In genomic region chr3:17094551-17094950, GRCh38 we compare ENCODE assay signal across 17 cellular contexts.
DNase-seq lines count a peak whose midpoint lies in the region; ATAC-seq and TF ChIP-seq lines count a peak whose summit lies in the region.
"Had no signal": no experiment of that assay in that cellular context is flagged by ENCODE, and none has a peak within 500 bp of the region (broad histone marks: within the 10 kb centered on the region; RNA-seq: fewer than 3 reads in every experiment).

No MANE protein-coding gene starts in this region.

- no peak overlapping the region for H3K4me3 Mint-ChIP-seq in activated naive CD4-positive, alpha-beta T cell treated with anti-CD3 and anti-CD28 coated beads, Interleukin-2, amount 10 ng/mL, durations not matched to agents 7 days and 5 days
- H3K4me3 Mint-ChIP-seq in WTC11: no peak overlapping the region

- ATAC-seq in WTC11 (peak; percentile 94), psoas muscle (peak; percentile 45 to 58 (median 54))
- ATAC-seq in activated CD4-positive, CD25-positive, alpha-beta regulatory T cell treated with anti-CD3 and anti-CD28 coated beads, Interleukin-2, amount 50 U/mL, for 24 hours: no peak
- ATAC-seq: HCT116 had no signal

- H3K9me3 Mint-ChIP-seq in activated naive CD4-positive, alpha-beta T cell treated with anti-CD3 and anti-CD28 coated beads, Interleukin-2, amount 10 ng/mL, durations not matched to agents 7 days and 5 days: no peaks in the 10 kb centered on the region
- no peaks in the 10 kb centered on the region for H3K9me3 Mint-ChIP-seq in WTC11

- H3K27ac ChIP-seq in psoas muscle (peak overlapping the region; percentile 36), coronary artery (no peak overlapping the region)
- H3K27ac ChIP-seq: BLaER1 treated with 17β-estradiol and CSF1 and Interleukin-3, amounts not matched to agents 10 nM and 100 nM; PC-9; SK-N-MC had no signal

- no peaks in the 10 kb centered on the region for H3K9me3 ChIP-seq in psoas muscle
- H3K9me3 ChIP-seq: BLaER1 treated with 17β-estradiol and CSF1 and Interleukin-3, amounts not matched to agents 10 nM and 100 nM had no signal

- intact Hi-C loops in psoas muscle (cut with DNase I): loop anchor here (2.0 to 5.0 kb wide), 2 partner anchors 44 to 48 kb away; no protein-coding TSS in a partner anchor

- H3K4me3 ChIP-seq in psoas muscle: no peak overlapping the region
- no peak overlapping the region for H3K4me3 ChIP-seq in coronary artery
- H3K4me3 ChIP-seq: BLaER1 treated with 17β-estradiol and CSF1 and Interleukin-3, amounts not matched to agents 10 nM and 100 nM; PC-9; SK-N-MC had no signal

- TF ChIP-seq CTCF in WTC11 (IDR thresholded peaks at IDR 0.05): no peak
- TF ChIP-seq CTCF in psoas muscle (IDR thresholded peaks at IDR 0.05): no peak
- TF ChIP-seq CTCF in coronary artery (IDR thresholded peaks at IDR 0.05): no peak

- peak overlapping the region; percentile 15 for H3K27ac Mint-ChIP-seq in activated naive CD4-positive, alpha-beta T cell treated with anti-CD3 and anti-CD28 coated beads, Interleukin-2, amount 10 ng/mL, durations not matched to agents 7 days and 5 days
- H3K27ac Mint-ChIP-seq in WTC11: peak overlapping the region; percentile 2; the same call in 1 of the 2 replicates

- no peak for DNase-seq in activated naive CD4-positive, alpha-beta T cell treated with anti-CD3 and anti-CD28 coated beads, Interleukin-2, amount 10 ng/mL, durations not matched to agents 7 days and 5 days
- DNase-seq in activated naive CD4-positive, alpha-beta T cell (lab: John Stamatoyannopoulos, UW): no peak
- DNase-seq in WTC11 (ENCODE audit: low spot score) (peak; percentile 53), iPS-NIHi11 (ENCODE audit: low spot score) (peak; percentile 30), psoas muscle (no peak), coronary artery (ENCODE audit: low spot score) (no peak), NOMO-1 treated with DMSO at 0.1 percent for 48 hours (lab: John Stamatoyannopoulos, UW; ENCODE audit: unreplicated experiment) (no peak)
- DNase-seq: 8988T, DMS 273 treated with DMSO at 0.1 percent for 48 hours, NCI-H1436 treated with DMSO at 0.1 percent for 48 hours, NCI-H226, NCI-H526 treated with DMSO at 0.1 percent for 48 hours, PC-9 had no signal

- peaks cover 4% of the 10 kb centered on the region for H3K4me1 Mint-ChIP-seq in activated naive CD4-positive, alpha-beta T cell treated with anti-CD3 and anti-CD28 coated beads, Interleukin-2, amount 10 ng/mL, durations not matched to agents 7 days and 5 days
- H3K4me1 Mint-ChIP-seq in WTC11: peaks cover 43% of the 10 kb centered on the region

- H3K36me3 ChIP-seq in psoas muscle (ENCODE audit: insufficient read depth in 1 of 2, low read depth in 1 of 2): no peaks in the 10 kb centered on the region

- H3K27me3 ChIP-seq in psoas muscle (ENCODE audit: insufficient read depth in 3 of 3, low read length in 2 of 3): no peaks in the 10 kb centered on the region
- H3K27me3 ChIP-seq: BLaER1 treated with 17β-estradiol and CSF1 and Interleukin-3, amounts not matched to agents 10 nM and 100 nM had no signal

- 18 to 23% (median 20%) methylated on average over 6 of the region's 6 CpGs for WGBS in psoas muscle, 3 donors

- peaks cover 46% of the 10 kb centered on the region for H3K4me1 ChIP-seq in psoas muscle
- H3K4me1 ChIP-seq: BLaER1 treated with 17β-estradiol and CSF1 and Interleukin-3, amounts not matched to agents 10 nM and 100 nM had no signal

- CTCF ChIA-PET in activated naive CD4-positive, alpha-beta T cell treated with anti-CD3 and anti-CD28 coated beads, Interleukin-2, amount 10 ng/mL, durations not matched to agents 7 days and 5 days (lab: Charles Lee): no interaction called here
- CTCF ChIA-PET in WTC11 (lab: Charles Lee): interaction anchor here (0.7 kb wide), 1 partner anchor 211 kb away, joined by 3 read pairs; no protein-coding TSS in a partner anchor

- POLR2A ChIA-PET in WTC11 (lab: Charles Lee): no interaction called here

- H3K36me3 Mint-ChIP-seq in activated naive CD4-positive, alpha-beta T cell treated with anti-CD3 and anti-CD28 coated beads, Interleukin-2, amount 10 ng/mL, durations not matched to agents 7 days and 5 days: peaks cover 23% of the 10 kb centered on the region
- H3K36me3 Mint-ChIP-seq in WTC11: no peaks in the 10 kb centered on the region

- no peaks in the 10 kb centered on the region for H3K27me3 Mint-ChIP-seq in activated naive CD4-positive, alpha-beta T cell treated with anti-CD3 and anti-CD28 coated beads, Interleukin-2, amount 10 ng/mL, durations not matched to agents 7 days and 5 days
- H3K27me3 Mint-ChIP-seq in WTC11 (ENCODE audit: low read depth): no peaks in the 10 kb centered on the region

TF ChIP-seq in WTC11, 78 proteins besides CTCF, POLR2A, EP300 and RAD21 (continues in another document):
- peak; percentile 96 for TF ChIP-seq ZNF423 (CRISPR knock-in tag; IDR thresholded peaks at IDR 0.05)
- TF ChIP-seq KAT7 (CRISPR knock-in tag; IDR thresholded peaks at IDR 0.05; ENCODE audit: borderline replicate concordance): no peak
- TF ChIP-seq, protein P1, sequence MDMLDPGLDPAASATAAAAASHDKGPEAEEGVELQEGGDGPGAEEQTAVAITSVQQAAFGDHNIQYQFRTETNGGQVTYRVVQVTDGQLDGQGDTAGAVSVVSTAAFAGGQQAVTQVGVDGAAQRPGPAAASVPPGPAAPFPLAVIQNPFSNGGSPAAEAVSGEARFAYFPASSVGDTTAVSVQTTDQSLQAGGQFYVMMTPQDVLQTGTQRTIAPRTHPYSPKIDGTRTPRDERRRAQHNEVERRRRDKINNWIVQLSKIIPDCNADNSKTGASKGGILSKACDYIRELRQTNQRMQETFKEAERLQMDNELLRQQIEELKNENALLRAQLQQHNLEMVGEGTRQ (CRISPR knock-in tag; IDR thresholded peaks at IDR 0.05): no peak
- TF ChIP-seq, protein P2, sequence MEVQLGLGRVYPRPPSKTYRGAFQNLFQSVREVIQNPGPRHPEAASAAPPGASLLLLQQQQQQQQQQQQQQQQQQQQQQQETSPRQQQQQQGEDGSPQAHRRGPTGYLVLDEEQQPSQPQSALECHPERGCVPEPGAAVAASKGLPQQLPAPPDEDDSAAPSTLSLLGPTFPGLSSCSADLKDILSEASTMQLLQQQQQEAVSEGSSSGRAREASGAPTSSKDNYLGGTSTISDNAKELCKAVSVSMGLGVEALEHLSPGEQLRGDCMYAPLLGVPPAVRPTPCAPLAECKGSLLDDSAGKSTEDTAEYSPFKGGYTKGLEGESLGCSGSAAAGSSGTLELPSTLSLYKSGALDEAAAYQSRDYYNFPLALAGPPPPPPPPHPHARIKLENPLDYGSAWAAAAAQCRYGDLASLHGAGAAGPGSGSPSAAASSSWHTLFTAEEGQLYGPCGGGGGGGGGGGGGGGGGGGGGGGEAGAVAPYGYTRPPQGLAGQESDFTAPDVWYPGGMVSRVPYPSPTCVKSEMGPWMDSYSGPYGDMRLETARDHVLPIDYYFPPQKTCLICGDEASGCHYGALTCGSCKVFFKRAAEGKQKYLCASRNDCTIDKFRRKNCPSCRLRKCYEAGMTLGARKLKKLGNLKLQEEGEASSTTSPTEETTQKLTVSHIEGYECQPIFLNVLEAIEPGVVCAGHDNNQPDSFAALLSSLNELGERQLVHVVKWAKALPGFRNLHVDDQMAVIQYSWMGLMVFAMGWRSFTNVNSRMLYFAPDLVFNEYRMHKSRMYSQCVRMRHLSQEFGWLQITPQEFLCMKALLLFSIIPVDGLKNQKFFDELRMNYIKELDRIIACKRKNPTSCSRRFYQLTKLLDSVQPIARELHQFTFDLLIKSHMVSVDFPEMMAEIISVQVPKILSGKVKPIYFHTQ (CRISPR knock-in tag; IDR thresholded peaks at IDR 0.05): peak; percentile 82; the same call in 1 of the 2 replicates
- TF ChIP-seq ZNF263 (CRISPR knock-in tag; IDR thresholded peaks at IDR 0.05; ENCODE audit: low read depth): no peak
- TF ChIP-seq TEAD1 (CRISPR knock-in tag; IDR thresholded peaks at IDR 0.05): peak; percentile 40; the same call in 1 of the 2 replicates
- TF ChIP-seq, protein P3, sequence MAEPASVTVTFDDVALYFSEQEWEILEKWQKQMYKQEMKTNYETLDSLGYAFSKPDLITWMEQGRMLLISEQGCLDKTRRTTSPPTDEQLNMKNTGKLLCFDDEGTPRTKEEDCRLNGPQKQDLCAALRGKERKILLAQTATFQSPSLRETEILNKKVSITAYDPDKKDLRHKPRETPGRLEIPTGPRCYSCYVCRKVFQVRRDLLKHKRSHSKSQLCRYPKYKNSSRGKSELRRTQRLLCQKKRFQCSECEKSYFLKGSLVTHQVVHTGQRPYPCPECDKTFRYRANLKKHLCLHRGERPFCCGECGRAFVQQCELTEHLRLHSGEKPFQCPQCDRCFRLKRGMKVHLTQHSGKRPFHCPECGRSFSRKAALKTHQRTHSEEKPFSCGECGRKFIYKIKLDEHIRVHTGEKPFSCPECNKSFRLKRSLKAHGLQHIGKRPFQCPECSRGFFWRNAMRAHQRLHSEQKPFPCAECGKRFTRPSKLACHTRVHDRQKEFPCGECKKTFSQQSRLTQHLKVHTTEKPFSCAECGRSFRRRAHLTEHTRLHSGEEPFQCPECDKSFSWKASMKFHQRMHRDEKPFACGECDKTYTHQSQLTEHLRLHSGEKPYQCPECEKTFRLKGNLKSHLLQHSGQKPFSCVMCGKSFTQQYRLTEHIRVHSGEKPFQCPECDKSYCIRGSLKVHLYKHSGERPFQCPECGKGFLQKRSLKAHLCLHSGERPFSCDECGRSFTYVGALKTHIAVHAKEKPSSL (CRISPR knock-in tag; conservative IDR thresholded peaks at IDR 0.05): 0 out of 2 replicates have a peak, but pooled peaks have one; percentile 53
- no peak for TF ChIP-seq ATF2 (CRISPR knock-in tag; IDR thresholded peaks at IDR 0.05; ENCODE audit: borderline replicate concordance, low read depth)
- TF ChIP-seq, protein P4, sequence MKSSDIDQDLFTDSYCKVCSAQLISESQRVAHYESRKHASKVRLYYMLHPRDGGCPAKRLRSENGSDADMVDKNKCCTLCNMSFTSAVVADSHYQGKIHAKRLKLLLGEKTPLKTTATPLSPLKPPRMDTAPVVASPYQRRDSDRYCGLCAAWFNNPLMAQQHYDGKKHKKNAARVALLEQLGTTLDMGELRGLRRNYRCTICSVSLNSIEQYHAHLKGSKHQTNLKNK (CRISPR knock-in tag; IDR thresholded peaks at IDR 0.05): no peak
- TF ChIP-seq ZNF232 (CRISPR knock-in tag; IDR thresholded peaks at IDR 0.05): 0 out of 2 replicates have a peak, but pooled peaks have one; percentile 42
- peak; percentile 85; the same call in 1 of the 2 replicates for TF ChIP-seq ZNF396 (CRISPR knock-in tag; IDR thresholded peaks at IDR 0.05; ENCODE audit: borderline replicate concordance)

Comparison
In these comparisons a context has a peak if more than half of its experiments do, and no peak if none do; other contexts are left out.
1. DNase-seq: peak in WTC11 (single experiment) and iPS-NIHi11 (single experiment); none in activated naive CD4-positive, alpha-beta T cell treated with anti-CD3 and anti-CD28 coated beads, Interleukin-2, amount 10 ng/mL, durations not matched to agents 7 days and 5 days (single experiment), activated naive CD4-positive, alpha-beta T cell (0 of 4), psoas muscle (0 of 2), coronary artery (single experiment) and NOMO-1 treated with DMSO at 0.1 percent for 48 hours (single experiment).
2. ATAC-seq: peak in WTC11 (single experiment) and psoas muscle (4 of 4); none in activated CD4-positive, CD25-positive, alpha-beta regulatory T cell treated with anti-CD3 and anti-CD28 coated beads, Interleukin-2, amount 50 U/mL, for 24 hours (0 of 2).